In the genomic region with DNA sequence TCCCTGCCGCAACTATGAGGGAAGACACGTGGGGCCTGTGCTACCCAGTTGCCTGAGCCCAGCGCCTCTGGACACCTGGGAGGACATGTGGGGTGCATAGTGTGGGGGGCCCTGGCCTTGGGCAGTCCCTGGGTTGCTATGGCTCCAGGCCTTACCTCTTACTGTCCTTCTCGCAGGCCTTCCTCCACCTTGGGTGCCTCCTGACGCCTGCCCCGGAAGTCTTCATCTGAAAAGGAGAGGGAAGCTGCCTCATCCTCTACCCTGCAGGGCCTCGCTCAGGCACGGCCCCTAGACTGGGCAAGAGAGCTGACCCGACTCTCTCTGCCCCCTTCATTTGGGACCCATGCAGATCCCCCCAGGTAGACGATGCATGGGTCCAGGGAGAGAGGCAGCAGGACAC, we compare ENCODE assay signal across 19 cellular contexts.
"Had no signal": no experiment of that assay in that cellular context is flagged by ENCODE, and none has a peak within 500 bp of the region (broad histone marks: within the 10 kb centered on the region; RNA-seq: fewer than 3 reads in every experiment).

No MANE protein-coding gene starts in this region.

- H2AFZ ChIP-seq: parathyroid adenoma had no signal

- H3K9ac ChIP-seq: parathyroid adenoma had no signal

- ATAC-seq: activated CD4-positive, CD25-positive, alpha-beta regulatory T cell treated with anti-CD3 and anti-CD28 coated beads, Interleukin-2, amount 50 U/mL, for 24 hours; activated T-cell treated with anti-CD3 and anti-CD28 coated beads, Interleukin-2, amount 50 U/mL, for 4 hours; body of pancreas had no signal

- H3K27ac ChIP-seq: parathyroid adenoma, suprapubic skin had no signal

- H3K4me3 ChIP-seq: body of pancreas, esophagus squamous epithelium, suprapubic skin had no signal

- H3K4me3 Mint-ChIP-seq: activated naive CD4-positive, alpha-beta T cell treated with anti-CD3 and anti-CD28 coated beads, Interleukin-2, amount 50 U/mL, for 24 hours; activated T-cell treated with anti-CD3 and anti-CD28 coated beads, Interleukin-2, amount 50 U/mL, for 4 hours; T-helper 2 cell treated with Interferon-gamma antibody and Interleukin-4, amounts not matched to agents 5 μg/mL and 100 μg/mL, for 36 hours; type B pancreatic cell had no signal

- H3K27me3 Mint-ChIP-seq: activated naive CD4-positive, alpha-beta T cell treated with anti-CD3 and anti-CD28 coated beads, Interleukin-2, amount 50 U/mL, for 24 hours had no signal

- H3K79me2 ChIP-seq: parathyroid adenoma had no signal

- H3K9me3 Mint-ChIP-seq: activated naive CD4-positive, alpha-beta T cell treated with anti-CD3 and anti-CD28 coated beads, Interleukin-2, amount 50 U/mL, for 24 hours; activated T-cell treated with anti-CD3 and anti-CD28 coated beads, Interleukin-2, amount 50 U/mL, for 4 hours; T-helper 2 cell treated with Interferon-gamma antibody and Interleukin-4, amounts not matched to agents 5 μg/mL and 100 μg/mL, for 36 hours; type B pancreatic cell had no signal

- H3K27me3 ChIP-seq: body of pancreas, esophagus squamous epithelium, suprapubic skin had no signal

- H3K27ac Mint-ChIP-seq: activated naive CD4-positive, alpha-beta T cell treated with anti-CD3 and anti-CD28 coated beads, Interleukin-2, amount 50 U/mL, for 24 hours; T-helper 2 cell treated with Interferon-gamma antibody and Interleukin-4, amounts not matched to agents 5 μg/mL and 100 μg/mL, for 36 hours; type B pancreatic cell had no signal

- DNase-seq: activated CD4-positive, alpha-beta T cell treated with anti-CD3 and anti-CD28 coated beads, Interleukin-2, amount 50 U/mL, for 48 hours; activated effector memory CD4-positive, alpha-beta T cell treated with Interleukin-2 at 50 U/mL for 16 hours; activated T-cell treated with anti-CD3 and anti-CD28 coated beads, Interleukin-2, amount 50 U/mL, for 4 hours; amniotic stem cell; body of pancreas; caudate nucleus; esophagus squamous epithelium; foreskin fibroblast; kidney glomerular epithelial cell; mesendoderm; retina; stimulated activated CD4-positive, alpha-beta T cell treated with anti-CD3 and anti-CD28 coated beads, Interleukin-4, amount 100 ng/mL, for 1 hour; stimulated activated naive CD4-positive, alpha-beta T cell treated with Interleukin-2 at 50 U/mL for 16 hours had no signal

- H3K9me3 ChIP-seq: body of pancreas, esophagus squamous epithelium, suprapubic skin had no signal

- H3K36me3 Mint-ChIP-seq: activated naive CD4-positive, alpha-beta T cell treated with anti-CD3 and anti-CD28 coated beads, Interleukin-2, amount 50 U/mL, for 24 hours had no signal
